In genomic region chr7:46215987-46216567, GRCh38 we compare ENCODE assay signal across 1 cellular context.
TF ChIP-seq lines count a peak whose summit lies in the region.

No MANE protein-coding gene starts in this region.

TF ChIP-seq in HepG2, 621 proteins besides CTCF, POLR2A, EP300 and RAD21 (continued from another document and continues in another):
- TF ChIP-seq MIER3 (CRISPR knock-in tag; IDR thresholded peaks at IDR 0.05; ENCODE audit: borderline replicate concordance), result peak; percentile 82; the same call in 1 of the 2 replicates
- peak; percentile 57 for TF ChIP-seq ZSCAN31 (CRISPR knock-in tag; IDR thresholded peaks at IDR 0.05; ENCODE audit: low read depth)
- peak; percentile 34; the same call in 1 of the 2 replicates for TF ChIP-seq HIVEP1 (CRISPR knock-in tag; IDR thresholded peaks at IDR 0.05)
- TF ChIP-seq NR2F6 (IDR thresholded peaks at IDR 0.05), result peak; percentile 60
- TF ChIP-seq NR2F6 (CRISPR knock-in tag; IDR thresholded peaks at IDR 0.05), result peak; percentile 81
- TF ChIP-seq ZSCAN30 (CRISPR knock-in tag; IDR thresholded peaks at IDR 0.05), result no peak
- no peak for TF ChIP-seq ZNF770 (CRISPR knock-in tag; IDR thresholded peaks at IDR 0.05)
- no peak for TF ChIP-seq EED (CRISPR knock-in tag; IDR thresholded peaks at IDR 0.05)
- TF ChIP-seq HNF1B (CRISPR knock-in tag; IDR thresholded peaks at IDR 0.05), result peak; percentile 55; the same call in 1 of the 2 replicates
- peak; percentile 82 for TF ChIP-seq ZNF331 (CRISPR knock-in tag; IDR thresholded peaks at IDR 0.05)
- TF ChIP-seq ZSCAN5A (CRISPR knock-in tag; IDR thresholded peaks at IDR 0.05; ENCODE audit: borderline replicate concordance), result peak; percentile 37; the same call in 1 of the 2 replicates
- TF ChIP-seq CBX1 (IDR thresholded peaks at IDR 0.05; ENCODE audit: low read depth), result no peak
- TF ChIP-seq ZNF816 (CRISPR knock-in tag; IDR thresholded peaks at IDR 0.05; ENCODE audit: borderline replicate concordance), result peak; percentile 86; the same call in 1 of the 2 replicates
- TF ChIP-seq ESRRA (CRISPR knock-in tag; IDR thresholded peaks at IDR 0.05; ENCODE audit: low read depth), result peak; percentile 44; the same call in 1 of the 2 replicates
- peak; percentile 89 for TF ChIP-seq ZGPAT (CRISPR knock-in tag; IDR thresholded peaks at IDR 0.05)
- TF ChIP-seq THRA (CRISPR knock-in tag; IDR thresholded peaks at IDR 0.05; ENCODE audit: borderline replicate concordance), result peak; percentile 79
- no peak for TF ChIP-seq NFAT5 (CRISPR knock-in tag; IDR thresholded peaks at IDR 0.05)
- TF ChIP-seq SRSF1 (optimal IDR thresholded peaks at IDR 0.05; ENCODE audit: low read depth, low read length), result no peak
- TF ChIP-seq GLMP (CRISPR knock-in tag; IDR thresholded peaks at IDR 0.05; ENCODE audit: borderline replicate concordance), result no peak
- no peak for TF ChIP-seq ZNF264 (CRISPR knock-in tag; IDR thresholded peaks at IDR 0.05)
- no peak for TF ChIP-seq FOXA1 (IDR thresholded peaks at IDR 0.05)
- TF ChIP-seq FOXA1 (CRISPR knock-in tag; IDR thresholded peaks at IDR 0.05), result peak; percentile 12; the same call in 1 of the 2 replicates
- no peak for TF ChIP-seq CREB1 (IDR thresholded peaks at IDR 0.05)
- TF ChIP-seq CREB1 (CRISPR knock-in tag; IDR thresholded peaks at IDR 0.05), result peak; percentile 63; the same call in 1 of the 2 replicates
- TF ChIP-seq NCOA2 (CRISPR knock-in tag; IDR thresholded peaks at IDR 0.05), result peak; percentile 82
- no peak for TF ChIP-seq ZFP36 (IDR thresholded peaks at IDR 0.05; ENCODE audit: borderline replicate concordance, low read depth, low read length, partially characterized antibody)
- TF ChIP-seq DRAP1 (CRISPR knock-in tag; IDR thresholded peaks at IDR 0.05), result 0 out of 2 replicates have a peak, but pooled peaks have one; percentile 55
- TF ChIP-seq TEF (CRISPR knock-in tag; IDR thresholded peaks at IDR 0.05), result peak; percentile 86; the same call in 1 of the 2 replicates
- TF ChIP-seq FOXK1 (CRISPR knock-in tag; IDR thresholded peaks at IDR 0.05; ENCODE audit: borderline replicate concordance, low read depth), result peak; percentile 65; the same call in 1 of the 2 replicates
- TF ChIP-seq TGIF2 (CRISPR knock-in tag; IDR thresholded peaks at IDR 0.05), result no peak
- TF ChIP-seq ZNF263 (CRISPR knock-in tag; IDR thresholded peaks at IDR 0.05), result 0 out of 2 replicates have a peak, but pooled peaks have one; percentile 14
- TF ChIP-seq PBX2 (CRISPR knock-in tag; IDR thresholded peaks at IDR 0.05), result no peak
- no peak for TF ChIP-seq ISX (CRISPR knock-in tag; conservative IDR thresholded peaks at IDR 0.05)
- TF ChIP-seq ZNF121 (CRISPR knock-in tag; IDR thresholded peaks at IDR 0.05), result no peak
- TF ChIP-seq PAX8 (CRISPR knock-in tag; IDR thresholded peaks at IDR 0.05; ENCODE audit: borderline replicate concordance), result no peak
- TF ChIP-seq ZBTB7B (CRISPR knock-in tag; IDR thresholded peaks at IDR 0.05), result peak; percentile 57; the same call in 1 of the 2 replicates
- peak; percentile 81 for TF ChIP-seq ZNF687 (CRISPR knock-in tag; IDR thresholded peaks at IDR 0.05)
- TF ChIP-seq HNRNPLL (IDR thresholded peaks at IDR 0.05; ENCODE audit: low read depth, low read length, poor library complexity, severe bottlenecking), result no peak
- TF ChIP-seq FOXO1 (CRISPR knock-in tag; IDR thresholded peaks at IDR 0.05), result peak; percentile 66; the same call in 1 of the 2 replicates
